Comparison of ENCODE assay signal across 35 cellular contexts in genomic region chr17:61646482-61646881, GRCh38. TPM values are rescaled to one million over a fixed set of nuclear protein-coding genes. Genes with fewer than 3 reads are reported as not detected.
"Had no signal": no experiment of that assay in that cellular context is flagged by ENCODE, and none has a peak within 500 bp of the region (broad histone marks: within the 10 kb centered on the region; RNA-seq: fewer than 3 reads in every experiment).

No MANE protein-coding gene starts in this region.

- H3K4me1 ChIP-seq: colonic mucosa, foreskin keratinocyte, gastroesophageal sphincter, heart left ventricle, parathyroid adenoma, psoas muscle, sigmoid colon, stomach, testis, tibial artery, uterus had no signal

- H3K27me3 ChIP-seq: colonic mucosa, sigmoid colon, stomach, testis, tibial artery, uterus had no signal

- ATAC-seq: esophagus mucosa; foreskin keratinocyte; gastroesophageal sphincter; heart left ventricle; left lobe of liver; natural killer cell; psoas muscle; right cardiac atrium; stimulated activated effector memory CD8-positive, alpha-beta T cell treated with anti-CD3 and anti-CD28 coated beads, Interleukin-12 subunit alpha, Interleukin-12 subunit beta, amount 100 ng/mL, for 72 hours had no signal

- H3K4me3 Mint-ChIP-seq: dendritic cell treated with granulocyte-macrophage colony-stimulating factor and Interleukin-4, amounts not matched to agents 40 ng/mL and 50 ng/mL, for 4 days; endodermal cell; memory B cell; natural killer cell; stimulated activated effector memory CD8-positive, alpha-beta T cell treated with anti-CD3 and anti-CD28 coated beads, Interleukin-12 subunit alpha, Interleukin-12 subunit beta, amount 100 ng/mL, for 72 hours; type B pancreatic cell had no signal

- H3K27ac ChIP-seq: colonic mucosa, epithelial cell of prostate, foreskin keratinocyte, gastroesophageal sphincter, heart left ventricle, hepatocyte, neutrophil, parathyroid adenoma, psoas muscle, sigmoid colon, stomach, testis, tibial artery, uterus had no signal

- H3K36me3 ChIP-seq: colonic mucosa, gastroesophageal sphincter, heart left ventricle, neutrophil, sigmoid colon, stomach, tibial artery, uterus had no signal

- H3K9ac ChIP-seq: parathyroid adenoma had no signal

- H3K36me3 Mint-ChIP-seq: stimulated activated effector memory CD8-positive, alpha-beta T cell treated with anti-CD3 and anti-CD28 coated beads, Interleukin-12 subunit alpha, Interleukin-12 subunit beta, amount 100 ng/mL, for 72 hours; type B pancreatic cell had no signal

- H3K4me3 ChIP-seq: colonic mucosa, gastroesophageal sphincter, heart left ventricle, hepatocyte, lung, psoas muscle, sigmoid colon, stomach, testis, tibial artery, uterus had no signal

- H3K27me3 Mint-ChIP-seq: dendritic cell treated with granulocyte-macrophage colony-stimulating factor and Interleukin-4, amounts not matched to agents 40 ng/mL and 50 ng/mL, for 4 days had no signal

- DNase-seq: colonic mucosa; effector CD8-positive, alpha-beta T cell; endodermal cell; heart left ventricle; kidney; natural killer cell; psoas muscle; right cardiac atrium; sigmoid colon; stimulated activated CD4-positive, alpha-beta T cell treated with anti-CD3 and anti-CD28 coated beads, Interleukin-2, amount 100 ng/mL, for 24 hours; stimulated activated CD4-positive, alpha-beta T cell treated with anti-CD3 and anti-CD28 coated beads, Interleukin-4, amount 100 ng/mL, for 24 hours; stimulated activated naive CD4-positive, alpha-beta T cell treated with Interleukin-2 at 50 U/mL for 16 hours; stomach; testis; tibial artery; uterus had no signal

- H3K27ac Mint-ChIP-seq: dendritic cell treated with granulocyte-macrophage colony-stimulating factor and Interleukin-4, amounts not matched to agents 40 ng/mL and 50 ng/mL, for 4 days; endodermal cell; memory B cell; natural killer cell; stimulated activated effector memory CD8-positive, alpha-beta T cell treated with anti-CD3 and anti-CD28 coated beads, Interleukin-12 subunit alpha, Interleukin-12 subunit beta, amount 100 ng/mL, for 72 hours; type B pancreatic cell had no signal

- H3K4me2 ChIP-seq: hepatocyte had no signal

- H3K9me3 ChIP-seq: colonic mucosa, neutrophil, psoas muscle, testis, uterus had no signal

- H3K79me2 ChIP-seq: hepatocyte, parathyroid adenoma had no signal

- H3K4me1 Mint-ChIP-seq: endodermal cell; natural killer cell; stimulated activated effector memory CD8-positive, alpha-beta T cell treated with anti-CD3 and anti-CD28 coated beads, Interleukin-12 subunit alpha, Interleukin-12 subunit beta, amount 100 ng/mL, for 72 hours had no signal

- H2AFZ ChIP-seq: hepatocyte, parathyroid adenoma had no signal

RNA-seq across cellular contexts. Expression of gene NACA2, which starts 55.5 kb away (rescaled TPM):
- total RNA-seq: endodermal cell, esophagus mucosa, foreskin keratinocyte, gastroesophageal sphincter, heart left ventricle, hepatocyte, kidney, left lobe of liver, liver, lung, natural killer cell, omental fat pad, psoas muscle, renal cortical epithelial cell, right cardiac atrium, sigmoid colon, skeletal muscle tissue, stomach, subcutaneous adipose tissue, uterus had no signal
- polyA plus RNA-seq: foreskin keratinocyte, hepatocyte, neural cell, right cardiac atrium, sigmoid colon had no signal
